Comparison of ENCODE assay signal across 8 cellular contexts in genomic region chr9:136901516-136902258, GRCh38. TPM values are rescaled to one million over a fixed set of nuclear protein-coding genes. Genes with fewer than 3 reads are reported as not detected.
DNase-seq lines count a peak whose midpoint lies in the region; ATAC-seq, FAIRE-seq and TF ChIP-seq lines count a peak whose summit lies in the region.

No MANE protein-coding gene starts in this region.

- H3K79me1 ChIP-seq in mesendoderm (ENCODE audit: low read length): peaks cover 2% of the 10 kb centered on the region

- H2BK120ac ChIP-seq in mesendoderm (ENCODE audit: low read depth, low read length): no peak overlapping the region

- no peak overlapping the region for H4K8ac ChIP-seq in mesendoderm (ENCODE audit: low read depth, low read length)

- H3K4me3 ChIP-seq in brain microvascular endothelial cell (ENCODE audit: low read depth, low read length) (peak overlapping the region; percentile 5), mesendoderm (ENCODE audit: low read length) (no peak overlapping the region)

- no peak overlapping the region for H3K23ac ChIP-seq in mesendoderm (ENCODE audit: low read length)

- TF ChIP-seq CTCF in brain microvascular endothelial cell (IDR thresholded peaks at IDR 0.05; ENCODE audit: low read depth, low read length, missing control alignments): no peak

- H2BK5ac ChIP-seq in mesendoderm (ENCODE audit: low read length): no peak overlapping the region

- no peaks in the 10 kb centered on the region for H3K4me1 ChIP-seq in mesendoderm (ENCODE audit: control insufficient read depth, low read depth, low read length)

- TF ChIP-seq POLR2A in GM12892 (IDR thresholded peaks at IDR 0.05; ENCODE audit: low read depth, low read length): peak; percentile 85

- in situ Hi-C loops in brain microvascular endothelial cell (cut with HindIII; ENCODE audit: low pct_ligation_motif_present, low sequenced_read_pairs): no loop called here

- H3K56ac ChIP-seq in mesendoderm (ENCODE audit: low read length): no peak overlapping the region

- peak; percentile 92 for FAIRE-seq in GM12892 (lab: Jason Lieb, UNC)

- H3K18ac ChIP-seq in mesendoderm (ENCODE audit: low read length): no peak overlapping the region

- no peak overlapping the region for H3K4me2 ChIP-seq in mesendoderm (ENCODE audit: low read length)

- H4K5ac ChIP-seq in mesendoderm (ENCODE audit: low read length): no peak overlapping the region

- DNase-seq in GM12892 (ENCODE audit: insufficient read length) (peak; percentile 71), T-helper 22 cell (ENCODE audit: low read depth) (peak; percentile 68), brain microvascular endothelial cell (peak; percentile 12), mesendoderm (peak; percentile 35), SIG-M5 (lab: John Stamatoyannopoulos, UW) (no peak), DMS153 (lab: John Stamatoyannopoulos, UW) (no peak)
- peak; percentile 83 for DNase-seq in stimulated activated naive CD4-positive, alpha-beta T cell treated with Interleukin-2 at 50 U/mL for 16 hours (lab: John Stamatoyannopoulos, UW)

- no peak overlapping the region for H3K4ac ChIP-seq in mesendoderm (ENCODE audit: low read depth, low read length)

- H3K79me2 ChIP-seq in mesendoderm (ENCODE audit: control insufficient read depth, insufficient read depth, low read length): no peaks in the 10 kb centered on the region

- peak; percentile 59 for ATAC-seq in HG02938 (IDR thresholded peaks at IDR 0.05; ENCODE audit: unreplicated experiment)

- H2BK15ac ChIP-seq in mesendoderm (replicated peaks; ENCODE audit: low read depth): no peak overlapping the region

- peak overlapping the region; percentile 71 for H3K27ac ChIP-seq in brain microvascular endothelial cell
- no peak overlapping the region for H3K27ac ChIP-seq in mesendoderm (ENCODE audit: low read depth, low read length)

- H3K27me3 ChIP-seq in brain microvascular endothelial cell (replicated peaks) (no peaks in the 10 kb centered on the region), mesendoderm (ENCODE audit: insufficient read depth, low read length, poor library complexity) (no peaks in the 10 kb centered on the region)

- WGBS in mesendoderm (ENCODE audit: extremely low coverage, insufficient coverage, low lambda C conversion rate): no CpG with 5 or more reads among the region's 20 CpGs

- no peak overlapping the region for H3K9ac ChIP-seq in mesendoderm (ENCODE audit: low read length)

- H2AK5ac ChIP-seq in mesendoderm (ENCODE audit: low read length): no peak overlapping the region

- peaks cover 17% of the 10 kb centered on the region for H3K36me3 ChIP-seq in brain microvascular endothelial cell (replicated peaks)
- peaks cover 9% of the 10 kb centered on the region for H3K36me3 ChIP-seq in mesendoderm (ENCODE audit: control insufficient read depth, insufficient read depth, low read length)

RNA-seq across cellular contexts. Expression of gene TRAF2, which starts 15.4 kb away (rescaled TPM):
- 14.3 TPM for polyA plus RNA-seq in GM12892 (2012; ENCODE audit: missing spikeins)
- 16.3 TPM for polyA plus RNA-seq in mesendoderm (2013, experiment 1 of 2)
- 16.3 TPM for polyA plus RNA-seq in mesendoderm (2013, experiment 2 of 2)

RNA-seq across cellular contexts. Expression of gene EDF1, which starts 35.6 kb away (rescaled TPM):
- polyA plus RNA-seq in GM12892 (2012; ENCODE audit: missing spikeins): 382 TPM
- polyA plus RNA-seq in mesendoderm (2013, experiment 1 of 2): 332 TPM
- polyA plus RNA-seq in mesendoderm (2013, experiment 2 of 2): 344 TPM

RNA-seq across cellular contexts. Expression of gene FBXW5, which starts 42.9 kb away (rescaled TPM):
- polyA plus RNA-seq in GM12892 (2012; ENCODE audit: missing spikeins): 10.1 TPM
- 25.8 TPM for polyA plus RNA-seq in mesendoderm (2013, experiment 1 of 2)
- polyA plus RNA-seq in mesendoderm (2013, experiment 2 of 2): 26.2 TPM

RNA-seq across cellular contexts. Expression of gene C8G, which starts 43.4 kb away (rescaled TPM):
- not detected for polyA plus RNA-seq in GM12892 (2012; ENCODE audit: missing spikeins)
- polyA plus RNA-seq in mesendoderm (2013, experiment 1 of 2): 0.51 TPM
- 0.31 TPM for polyA plus RNA-seq in mesendoderm (2013, experiment 2 of 2)

RNA-seq across cellular contexts. Expression of gene MAMDC4, which starts 49.5 kb away (rescaled TPM):
- 2.3 TPM for polyA plus RNA-seq in GM12892 (2012; ENCODE audit: missing spikeins)
- 2.3 TPM for polyA plus RNA-seq in mesendoderm (2013, experiment 1 of 2)
- 1.9 TPM for polyA plus RNA-seq in mesendoderm (2013, experiment 2 of 2)

Comparison
In these comparisons a context has a peak if more than half of its experiments do, and no peak if none do; other contexts are left out.
1. DNase-seq: peak in GM12892 (single experiment), T-helper 22 cell (single experiment), brain microvascular endothelial cell (single experiment), mesendoderm (single experiment) and stimulated activated naive CD4-positive, alpha-beta T cell treated with Interleukin-2 at 50 U/mL for 16 hours (single experiment); none in SIG-M5 (single experiment) and DMS153 (single experiment).